In genomic region chrX:44017726-44018125, GRCh38 we compare ENCODE assay signal across 1 cellular context.
TF ChIP-seq lines count a peak whose summit lies in the region.

No MANE protein-coding gene starts in this region.

TF ChIP-seq in SK-N-SH treated with all-trans-retinoic acid at 6 μM for 48 hours, 23 proteins besides CTCF, POLR2A, EP300 and RAD21 (continued from another document):
- TF ChIP-seq CREB5 (CRISPR knock-in tag; IDR thresholded peaks at IDR 0.05; ENCODE audit: low read depth) (no peak), TOX (CRISPR knock-in tag; IDR thresholded peaks at IDR 0.05; ENCODE audit: borderline replicate concordance) (no peak), GLIS3 (CRISPR knock-in tag; IDR thresholded peaks at IDR 0.05) (no peak), ZFP30 (CRISPR knock-in tag; IDR thresholded peaks at IDR 0.05) (no peak), PPARA (CRISPR knock-in tag; IDR thresholded peaks at IDR 0.05; ENCODE audit: borderline replicate concordance) (no peak), BACH2 (CRISPR knock-in tag; IDR thresholded peaks at IDR 0.05; ENCODE audit: borderline replicate concordance) (no peak), TSHZ2 (CRISPR knock-in tag; IDR thresholded peaks at IDR 0.05) (no peak), CSRNP3 (CRISPR knock-in tag; IDR thresholded peaks at IDR 0.05) (no peak)
